In genomic region chr5:44372028-44372427, GRCh38 we compare ENCODE assay signal across 30 cellular contexts. TPM values are rescaled to one million over a fixed set of nuclear protein-coding genes. Genes with fewer than 3 reads are reported as not detected.
"Had no signal": no experiment of that assay in that cellular context is flagged by ENCODE, and none has a peak within 500 bp of the region (broad histone marks: within the 10 kb centered on the region; RNA-seq: fewer than 3 reads in every experiment).

No MANE protein-coding gene starts in this region.

- H3K9me3 ChIP-seq: SJCRH30 had no signal

- H3K4me3 ChIP-seq: SJCRH30, SK-N-MC had no signal

- H3K27me3 ChIP-seq: SJCRH30 had no signal

- ATAC-seq: activated naive CD8-positive, alpha-beta T cell treated with anti-CD3 and anti-CD28 coated beads, Interleukin-2, amount 50 U/mL, for 24 hours; WTC11 had no signal

- H3K27ac ChIP-seq: SJCRH30, SK-N-MC had no signal

- H3K36me3 ChIP-seq: SJCRH30 had no signal

- DNase-seq: activated CD4-positive, alpha-beta memory T cell treated with anti-CD3 and anti-CD28 coated beads for 36 hours; activated CD4-positive, alpha-beta T cell treated with anti-CD3 and anti-CD28 coated beads for 4 hours; activated CD4-positive, alpha-beta T cell treated with anti-CD3 and anti-CD28 coated beads, Interleukin-2, amount 50 U/mL, for 1 hour; activated CD4-positive, CD25-positive, alpha-beta regulatory T cell treated with anti-CD3 and anti-CD28 coated beads, Interleukin-2, amount 50 U/mL, for 72 hours; activated CD8-positive, alpha-beta memory T cell treated with anti-CD3 and anti-CD28 coated beads, Interleukin-2, amount 50 U/mL, for 48 hours; activated effector memory CD4-positive, alpha-beta T cell treated with Interleukin-2 at 50 U/mL for 16 hours; activated naive CD4-positive, alpha-beta T cell treated with anti-CD3 and anti-CD28 coated beads, Interleukin-2, amount 10 ng/mL, durations not matched to agents 7 days and 5 days; activated naive CD8-positive, alpha-beta T cell treated with anti-CD3 and anti-CD28 coated beads, Interleukin-2, amount 50 U/mL, for 24 hours; activated T-cell treated with anti-CD3 and anti-CD28 coated beads, Interleukin-2, amount 50 U/mL, for 48 hours; anterior cingulate cortex; caudate nucleus; cerebellar nuclear complex; Karpas-422; KBM-7; NCI-H1105; NCI-H1417 treated with DMSO at 0.1 percent for 48 hours; NCI-H187 treated with DMSO at 0.1 percent for 48 hours; NCI-H2081; NCI-H2171 treated with DMSO at 0.1 percent for 48 hours; NCI-H2227 treated with DMSO at 0.1 percent for 48 hours; NCI-H446; NCI-H510A treated with DMSO at 0.1 percent for 48 hours; NCI-H526 treated with DMSO at 0.1 percent for 48 hours; Right ventricle myocardium superior; SJCRH30 had no signal

RNA-seq across cellular contexts. Expression of gene FGF10, which starts 17.2 kb away (rescaled TPM):
- total RNA-seq: activated CD4-positive, alpha-beta memory T cell treated with anti-CD3 and anti-CD28 coated beads for 36 hours; bronchial epithelial cell; MCF 10A; OCI-LY7 had no signal
